Comparison of ENCODE assay signal across 10 cellular contexts in genomic region chr13:113927661-113928581, GRCh38. TPM values are rescaled to one million over a fixed set of nuclear protein-coding genes. Genes with fewer than 3 reads are reported as not detected.
DNase-seq lines count a peak whose midpoint lies in the region; ATAC-seq and TF ChIP-seq lines count a peak whose summit lies in the region.
"Had no signal": no experiment of that assay in that cellular context is flagged by ENCODE, and none has a peak within 500 bp of the region (broad histone marks: within the 10 kb centered on the region; RNA-seq: fewer than 3 reads in every experiment).

No MANE protein-coding gene starts in this region.

- peak overlapping the region; percentile 99 for H4K91ac ChIP-seq in IMR-90 (ENCODE audit: insufficient read depth, low read depth, low read length)
- peak overlapping the region; percentile 94 for H4K91ac ChIP-seq in mesenchymal stem cell (ENCODE audit: low read length)

- H3K27ac ChIP-seq in IMR-90 (ENCODE audit: insufficient read depth, low read length) (peak overlapping the region; percentile 82), endodermal cell (ENCODE audit: low read depth, low read length) (no peak overlapping the region), mesenchymal stem cell (ENCODE audit: low read length, poor library complexity, severe bottlenecking) (no peak overlapping the region), upper lobe of left lung (peak overlapping the region in 1 of 4 donors; percentile 44)
- H3K27ac ChIP-seq in CD4-positive, alpha-beta T cell (ENCODE audit: low read depth, low read length): no peak overlapping the region

- H3K14ac ChIP-seq in IMR-90 (replicated peaks; ENCODE audit: low read depth, low read length) (peak overlapping the region; percentile 99), mesenchymal stem cell (ENCODE audit: low read length in 2 of 2) (peak overlapping the region in 1 of 2 experiments; percentile 53)

- H3K79me1 ChIP-seq in IMR-90 (ENCODE audit: low read depth in 1 of 2, low read length in 2 of 2) (peaks cover 0 to 48% of the 10 kb centered on the region in 2 experiments; a peak in 2 of 4 replicates), mesenchymal stem cell (replicated peaks; ENCODE audit: low read length, poor library complexity, severe bottlenecking) (no peaks in the 10 kb centered on the region)

- H3K4me3 Mint-ChIP-seq in endodermal cell: no peak overlapping the region
- no peak overlapping the region for H3K4me3 Mint-ChIP-seq in CD4-positive, alpha-beta T cell

- ATAC-seq in IMR-90 (ENCODE audit: low read depth) (peak; percentile 76), upper lobe of left lung (ENCODE audit: low FRiP score in 2 of 2) (peak; percentile 6 to 78)
- ATAC-seq in CD4-positive, alpha-beta T cell (ENCODE audit: poor library complexity): no peak

- peak overlapping the region; percentile 76 for H3K56ac ChIP-seq in IMR-90 (ENCODE audit: extremely low read depth, insufficient read depth, low read length)

- peaks cover 28% of the 10 kb centered on the region for H3K9me1 ChIP-seq in IMR-90 (ENCODE audit: insufficient read depth, low read length)

- H3K4me2 ChIP-seq in IMR-90 (ENCODE audit: low read depth, low read length): peak overlapping the region; percentile 12; the same call in 1 of the 2 replicates
- no peak overlapping the region for H3K4me2 ChIP-seq in mesenchymal stem cell (ENCODE audit: low read length, poor library complexity, severe bottlenecking)

- H3K36me3 ChIP-seq in IMR-90 (ENCODE audit: control insufficient read depth, insufficient read depth, low read length) (no peaks in the 10 kb centered on the region), endodermal cell (ENCODE audit: control insufficient read depth, insufficient read depth, low read length) (no peaks in the 10 kb centered on the region), mesenchymal stem cell (ENCODE audit: control insufficient read depth in 1 of 2, insufficient read depth in 2 of 2, low read depth in 1 of 2, low read length in 2 of 2) (no peaks in the 10 kb centered on the region), upper lobe of left lung (no peaks in the 10 kb centered on the region)

- peak overlapping the region; percentile 76 for H4K5ac ChIP-seq in IMR-90 (ENCODE audit: low read depth, low read length)

- H2BK5ac ChIP-seq in IMR-90 (ENCODE audit: low read depth, low read length, poor library complexity, severe bottlenecking) (peak overlapping the region; percentile 93), mesenchymal stem cell (ENCODE audit: low read depth, low read length, poor library complexity, severe bottlenecking) (no peak overlapping the region)

- peak overlapping the region; percentile 86 for H2AK9ac ChIP-seq in IMR-90 (replicated peaks; ENCODE audit: low read depth, low read length, poor library complexity)

- H3K4me3 ChIP-seq in IMR-90 (ENCODE audit: insufficient read depth, low read depth, low read length): no peak overlapping the region
- no peak overlapping the region for H3K4me3 ChIP-seq in endodermal cell (ENCODE audit: low read length)
- H3K4me3 ChIP-seq in mesenchymal stem cell (ENCODE audit: insufficient read depth in 1 of 2, low read depth in 1 of 2, low read length in 2 of 2): peak overlapping the region in 1 of 2 experiments; percentile 45
- H3K4me3 ChIP-seq in upper lobe of left lung: no peak overlapping the region

- peaks cover 19% of the 10 kb centered on the region for H3K27me3 Mint-ChIP-seq in endodermal cell (ENCODE audit: insufficient read depth)
- peaks cover 5% of the 10 kb centered on the region for H3K27me3 Mint-ChIP-seq in CD4-positive, alpha-beta T cell

- TF ChIP-seq CTCF in IMR-90 (conservative IDR thresholded peaks at IDR 0.05; ENCODE audit: low read depth, low read length): no peak
- no peak for TF ChIP-seq CTCF in endodermal cell (conservative IDR thresholded peaks at IDR 0.05)
- TF ChIP-seq CTCF in upper lobe of left lung (IDR thresholded peaks at IDR 0.05): no peak
- no peak for TF ChIP-seq CTCF in CD4-positive, alpha-beta T cell (IDR thresholded peaks at IDR 0.05)

- peak overlapping the region; percentile 99 for H2BK120ac ChIP-seq in IMR-90 (ENCODE audit: low read depth, low read length)
- H2BK120ac ChIP-seq in mesenchymal stem cell (ENCODE audit: low read depth, low read length): peak overlapping the region; percentile 90

- DNase-seq in IMR-90 (peak; percentile 99), endodermal cell (peak; percentile 40), mesenchymal stem cell (peak; percentile 97), upper lobe of left lung (peak; percentile 21 to 81), NCI-H2171 (lab: John Stamatoyannopoulos, UW) (no peak), NCI-H1694 (lab: John Stamatoyannopoulos, UW) (no peak)
- no peak for DNase-seq in CD4-positive, alpha-beta T cell
- DNase-seq: erythroblast, NCI-H2081 treated with DMSO at 0.1 percent for 48 hours had no signal

- H4K20me1 ChIP-seq in IMR-90 (ENCODE audit: insufficient read depth, low read length): 0 out of 2 replicates have a peak, but pooled peaks cover 4% of the 10 kb centered on the region

- CTCF ChIA-PET in IMR-90 (lab: Yijun Ruan, JAX): no interaction called here
- CTCF ChIA-PET in CD4-positive, alpha-beta T cell (lab: Charles Lee): no interaction called here

- no TSS peak for BruUV-seq in IMR-90 (replicated peaks; lab: Mats Ljungman, UMichigan)

- peaks cover 2% of the 10 kb centered on the region for H3K4me1 Mint-ChIP-seq in endodermal cell
- peaks cover 5% of the 10 kb centered on the region for H3K4me1 Mint-ChIP-seq in CD4-positive, alpha-beta T cell (ENCODE audit: low read depth)

- peak overlapping the region; percentile 10 for H3K9ac ChIP-seq in IMR-90 (ENCODE audit: low read depth, low read length)
- no peak overlapping the region for H3K9ac ChIP-seq in endodermal cell (ENCODE audit: extremely low read depth, low read length, poor library complexity, severe bottlenecking)
- peak overlapping the region; percentile 66 for H3K9ac ChIP-seq in mesenchymal stem cell (ENCODE audit: low read length)

- H3K4ac ChIP-seq in IMR-90 (ENCODE audit: low read depth, low read length) (peak overlapping the region; percentile 100), mesenchymal stem cell (ENCODE audit: low read depth in 1 of 2, low read length in 2 of 2) (peak overlapping the region; percentile 88 to 96)

- intact Hi-C loops in IMR-90 (cut with micrococcal nuclease): loop anchor here (1.0 kb wide), 1 partner anchor 65 kb away; no protein-coding TSS in a partner anchor
- intact Hi-C loops in CD4-positive, alpha-beta T cell (cut with DNase I, micrococcal nuclease): no loop called here

- TF ChIP-seq RAD21 in IMR-90 (IDR thresholded peaks at IDR 0.05; ENCODE audit: low read length): 0 out of 2 replicates have a peak, but pooled peaks have one; percentile 6

- dilution Hi-C loops in IMR-90 (cut with HindIII; ENCODE audit: low sequenced_read_pairs, unreplicated experiment): no loop called here

- H2AFZ ChIP-seq in IMR-90 (replicated peaks; ENCODE audit: low read length, poor library complexity) (peak overlapping the region; percentile 73), mesenchymal stem cell (ENCODE audit: low read depth, low read length) (no peak overlapping the region)

- WGBS in IMR-90 (ENCODE audit: extremely low coverage in 2 of 2, insufficient read length in 1 of 2), 2 experiments: 14% methylated on average over 10 of the region's 36 CpGs; no CpG with 5 or more reads in 1 of the 2 experiments
- WGBS in endodermal cell (ENCODE audit: insufficient coverage in 1 of 2, insufficient read length in 1 of 2), 2 experiments: 91% methylated on average over 27 to 36 of the region's 36 CpGs
- 42% methylated on average over 36 of the region's 36 CpGs for WGBS in mesenchymal stem cell
- WGBS in upper lobe of left lung, 2 donors: 40 to 57% methylated on average over 31 to 36 of the region's 36 CpGs

- H3K4me1 ChIP-seq in IMR-90 (ENCODE audit: control insufficient read depth, insufficient read depth, low read length): peaks cover 29% of the 10 kb centered on the region
- no peaks in the 10 kb centered on the region for H3K4me1 ChIP-seq in endodermal cell (ENCODE audit: control insufficient read depth, insufficient read depth, low read length)
- H3K4me1 ChIP-seq in mesenchymal stem cell (ENCODE audit: control insufficient read depth, insufficient read depth, low read depth, low read length): peaks cover 3% of the 10 kb centered on the region
- peaks cover 7 to 11% (median 10%) of the 10 kb centered on the region in 4 donors for H3K4me1 ChIP-seq in upper lobe of left lung

- no peak for TF ChIP-seq EP300 in upper lobe of left lung (IDR thresholded peaks at IDR 0.05)

- in situ Hi-C loops in IMR-90 (cut with MboI; ENCODE audit: low sequenced_read_pairs): no loop called here

- peaks cover 13% of the 10 kb centered on the region for H3K9me3 Mint-ChIP-seq in endodermal cell
- no peaks in the 10 kb centered on the region for H3K9me3 Mint-ChIP-seq in CD4-positive, alpha-beta T cell

- peak overlapping the region; percentile 96; the same call in 2 of the 3 replicates for H2BK15ac ChIP-seq in IMR-90 (ENCODE audit: low read depth, low read length)
- no peak overlapping the region for H2BK15ac ChIP-seq in mesenchymal stem cell (ENCODE audit: low read depth, poor library complexity, severe bottlenecking)

- TF ChIP-seq POLR2A in IMR-90 (IDR thresholded peaks at IDR 0.05; ENCODE audit: low read depth, low read length) (no peak), upper lobe of left lung (IDR thresholded peaks at IDR 0.05) (no peak)

- POLR2A ChIA-PET in IMR-90 (lab: Charles Lee; ENCODE audit: unreplicated experiment): no interaction called here
- POLR2A ChIA-PET in CD4-positive, alpha-beta T cell (lab: Charles Lee): no interaction called here

- H2AK5ac ChIP-seq in IMR-90 (ENCODE audit: low read depth, low read length): peak overlapping the region; percentile 100
- H2AK5ac ChIP-seq in mesenchymal stem cell (ENCODE audit: low read length, severe bottlenecking): no peak overlapping the region

- no peaks in the 10 kb centered on the region for H3K36me3 Mint-ChIP-seq in endodermal cell (ENCODE audit: low read depth)
- H3K36me3 Mint-ChIP-seq in CD4-positive, alpha-beta T cell (ENCODE audit: low read depth): no peaks in the 10 kb centered on the region

- H3K18ac ChIP-seq in IMR-90 (ENCODE audit: low read depth, low read length) (peak overlapping the region; percentile 91), mesenchymal stem cell (ENCODE audit: low read depth in 1 of 2, low read length in 2 of 2) (peak overlapping the region; percentile 75 to 96)

- H3K27ac Mint-ChIP-seq in endodermal cell: no peak overlapping the region
- no peak overlapping the region for H3K27ac Mint-ChIP-seq in CD4-positive, alpha-beta T cell

- H3K27me3 ChIP-seq in IMR-90 (ENCODE audit: control insufficient read depth, insufficient read depth, low read length) (no peaks in the 10 kb centered on the region), endodermal cell (ENCODE audit: control insufficient read depth, insufficient read depth, low read length, poor library complexity, severe bottlenecking) (no peaks in the 10 kb centered on the region), mesenchymal stem cell (ENCODE audit: control insufficient read depth in 1 of 2, insufficient read depth in 1 of 2, low read length in 2 of 2) (peaks cover 0 to 2% of the 10 kb centered on the region in 2 experiments), upper lobe of left lung (no peaks in the 10 kb centered on the region)
- H3K27me3 ChIP-seq in CD4-positive, alpha-beta T cell (ENCODE audit: control insufficient read depth, insufficient read depth, low read length): peaks cover 8% of the 10 kb centered on the region

- peak overlapping the region; percentile 14 to 95 for H2BK12ac ChIP-seq in mesenchymal stem cell (ENCODE audit: low read length in 2 of 2)

- H3K23ac ChIP-seq in IMR-90 (ENCODE audit: low read depth, low read length) (peak overlapping the region; percentile 100), mesenchymal stem cell (ENCODE audit: low read length in 2 of 2) (no peak overlapping the region)

- H4K8ac ChIP-seq in IMR-90 (ENCODE audit: low read depth in 2 of 2, low read length in 2 of 2) (peak overlapping the region; percentile 91 to 99), mesenchymal stem cell (ENCODE audit: low read length) (peak overlapping the region; percentile 5)

- H3K9me3 ChIP-seq in IMR-90 (ENCODE audit: control insufficient read depth, insufficient read depth, low read length): no peaks in the 10 kb centered on the region
- no peaks in the 10 kb centered on the region for H3K9me3 ChIP-seq in endodermal cell (ENCODE audit: control insufficient read depth, low read length)
- H3K9me3 ChIP-seq in mesenchymal stem cell (ENCODE audit: control insufficient read depth, low read length): peaks cover 3% of the 10 kb centered on the region
- no peaks in the 10 kb centered on the region for H3K9me3 ChIP-seq in upper lobe of left lung
- no peaks in the 10 kb centered on the region for H3K9me3 ChIP-seq in CD4-positive, alpha-beta T cell (ENCODE audit: control insufficient read depth, low read length)

- peak overlapping the region; percentile 100 for H2BK20ac ChIP-seq in IMR-90 (ENCODE audit: low read depth, low read length)

RNA-seq across cellular contexts. Expression of gene C13orf46, which starts 46.0 kb away (rescaled TPM):
- under 0.01 TPM in 2 replicates for total RNA-seq in IMR-90 (2012; rRNA removed)
- polyA plus RNA-seq in IMR-90 (2012; rRNA removed): 2.1 and 2.5 TPM in 2 replicates
- 1.7 and 1.8 TPM in 2 replicates for polyA plus RNA-seq in IMR-90 (2012; cell fraction: cytosol; rRNA removed)
- 8.9 and 10.0 TPM in 2 replicates for polyA plus RNA-seq in IMR-90 (2012; cell fraction: nucleus; rRNA removed; ENCODE audit: low replicate concordance)
- under 1 TPM; 0.20 to 0.27 TPM for total RNA-seq in endodermal cell
- polyA plus RNA-seq in endodermal cell (2013, experiment 1 of 2): 0.14 TPM
- polyA plus RNA-seq in endodermal cell (2013, experiment 2 of 2): 0.25 TPM
- 0.43 TPM for polyA plus RNA-seq in mesenchymal stem cell (2013, experiment 1 of 2)
- 0.45 TPM for polyA plus RNA-seq in mesenchymal stem cell (2013, experiment 2 of 2)
- total RNA-seq in upper lobe of left lung: 10 to 100 TPM in 5 of 6 donors, 1 to 10 TPM in 1; 5.5 to 44.0 (median 14.7) TPM
- total RNA-seq in CD4-positive, alpha-beta T cell: 10 to 100 TPM; 19.3 to 19.7 TPM
- polyA plus RNA-seq: neural cell had no signal

Comparison
In these comparisons a context has a peak if more than half of its experiments do, and no peak if none do; other contexts are left out.
1. DNase-seq: peak in IMR-90 (single experiment), endodermal cell (single experiment), mesenchymal stem cell (single experiment) and upper lobe of left lung (2 of 2); none in NCI-H2171 (single experiment), CD4-positive, alpha-beta T cell (0 of 10) and NCI-H1694 (single experiment).